Comparison of ENCODE assay signal across 8 cellular contexts in genomic region chr3:177615015-177615414, GRCh38.
DNase-seq lines count a peak whose midpoint lies in the region; ATAC-seq, FAIRE-seq and TF ChIP-seq lines count a peak whose summit lies in the region.

No MANE protein-coding gene starts in this region.

- TF ChIP-seq RAD21 in K562 (CRISPR knock-in tag; conservative IDR thresholded peaks at IDR 0.05 in 1 of 2, IDR thresholded peaks at IDR 0.05 in 1 of 2): 0 out of 4 replicates have a peak, but pooled peaks of 1 of the 2 experiments have one; percentile 16

- no peaks in the 10 kb centered on the region for H3K79me2 ChIP-seq in K562 (ENCODE audit: control insufficient read depth, insufficient read depth, low read length)

- H3K9me3 ChIP-seq in BLaER1 (peaks cover 36% of the 10 kb centered on the region), K562 (replicated peaks; ENCODE audit: control insufficient read depth, insufficient read depth, low read depth, low read length) (no peaks in the 10 kb centered on the region; the same call in 1 of the 2 replicates), lower lobe of right lung (no peaks in the 10 kb centered on the region), endodermal cell (ENCODE audit: control insufficient read depth, low read length) (peaks cover 6% of the 10 kb centered on the region)

- peak; percentile 95 for FAIRE-seq in K562 (lab: Jason Lieb, UNC)

- H4K20me1 ChIP-seq in BLaER1 (no peaks in the 10 kb centered on the region), K562 (replicated peaks; ENCODE audit: control insufficient read depth, insufficient read depth, low read length) (no peaks in the 10 kb centered on the region)

- no peak for TF ChIP-seq POLR2A in K562 (conservative IDR thresholded peaks at IDR 0.05)

- peak; percentile 55 for DNase-seq in NCI-H146 (lab: John Stamatoyannopoulos, UW)
- peak; percentile 26 to 89 (median 55) for DNase-seq in K562 (ENCODE audit: extremely low read depth in 1 of 4, low spot score in 3 of 4)
- DNase-seq in lower lobe of right lung: peak; percentile 69
- DNase-seq in activated naive CD4-positive, alpha-beta T cell (lab: John Stamatoyannopoulos, UW): no peak
- DNase-seq in ACHN: no peak
- no peak for DNase-seq in endodermal cell
- no peak for DNase-seq in activated T-cell treated with anti-CD3 and anti-CD28 coated beads, Interleukin-2, amount 50 U/mL, for 48 hours

- CTCF ChIA-PET in K562 (lab: Yijun Ruan, JAX; ENCODE audit: low intra/inter-chr PET ratio): no interaction called here

- H3K9me1 ChIP-seq in K562 (ENCODE audit: control insufficient read depth, insufficient read depth, low read length): no peaks in the 10 kb centered on the region

- in situ Hi-C loops in K562 (cut with MboI): no loop called here
- in situ Hi-C loops in ACHN (cut with HindIII; ENCODE audit: low pct_ligation_motif_present, low pct_unique_long_range_greater_than_20kb, low sequenced_read_pairs): no loop called here

- H3K36me3 Mint-ChIP-seq in endodermal cell (ENCODE audit: low read depth): no peaks in the 10 kb centered on the region

- peaks cover 20% of the 10 kb centered on the region for H3K4me1 Mint-ChIP-seq in endodermal cell

- no peak overlapping the region for H3K27ac ChIP-seq in BLaER1
- peak overlapping the region; percentile 58 for H3K27ac ChIP-seq in K562 (ENCODE audit: extremely low read depth, low read depth, low read length)
- no peak overlapping the region for H3K27ac ChIP-seq in lower lobe of right lung
- H3K27ac ChIP-seq in endodermal cell (ENCODE audit: low read depth, low read length): no peak overlapping the region

- ATAC-seq in K562: peak; percentile 91
- ATAC-seq in lower lobe of right lung: peak; percentile 86 to 87

- no peak overlapping the region for H3K9ac ChIP-seq in BLaER1
- no peak overlapping the region for H3K9ac ChIP-seq in K562 (ENCODE audit: insufficient read depth in 1 of 2, low read depth in 2 of 2, low read length in 2 of 2)
- no peak overlapping the region for H3K9ac ChIP-seq in endodermal cell (ENCODE audit: extremely low read depth, low read length, poor library complexity, severe bottlenecking)

- intact Hi-C loops in K562 (cut with micrococcal nuclease) (no loop called here), lower lobe of right lung (cut with DNase I) (no loop called here)

- H3K9me3 Mint-ChIP-seq in endodermal cell: no peaks in the 10 kb centered on the region

- H3K4me3 ChIP-seq in BLaER1: no peak overlapping the region
- no peak overlapping the region for H3K4me3 ChIP-seq in K562
- H3K4me3 ChIP-seq in lower lobe of right lung: no peak overlapping the region
- no peak overlapping the region for H3K4me3 ChIP-seq in endodermal cell (ENCODE audit: low read length)

- 0 out of 6 replicates have a peak, but pooled peaks of 1 of the 3 experiments have one; percentile 0 for TF ChIP-seq CTCF in K562 (IDR thresholded peaks at IDR 0.05 in 2 of 3, conservative IDR thresholded peaks at IDR 0.05 in 1 of 3; ENCODE audit: insufficient read depth in 2 of 3, low read depth in 1 of 3, low read length in 3 of 3)
- no peak for TF ChIP-seq CTCF in lower lobe of right lung (IDR thresholded peaks at IDR 0.05)
- no peak for TF ChIP-seq CTCF in endodermal cell (conservative IDR thresholded peaks at IDR 0.05)

- no peak overlapping the region for H3K4me3 Mint-ChIP-seq in endodermal cell

- WGBS in K562 (ENCODE audit: insufficient coverage, low coverage, missing lambda C conversion rate): 0% methylated on average over 2 of the region's 2 CpGs
- WGBS in endodermal cell (ENCODE audit: insufficient coverage in 1 of 2, insufficient read length in 1 of 2), 2 experiments: 84 to 100% methylated on average over 1 of the region's 2 CpGs

- H3K27me3 Mint-ChIP-seq in endodermal cell (ENCODE audit: insufficient read depth): no peaks in the 10 kb centered on the region

- H3K4me2 ChIP-seq in BLaER1: peak overlapping the region; percentile 27; the same call in 1 of the 2 replicates
- H3K4me2 ChIP-seq in K562 (ENCODE audit: insufficient read depth, low read length): peak overlapping the region; percentile 33

- POLR2A ChIA-PET in K562 (lab: Yijun Ruan, JAX): interaction anchor here (0.5 to 1.4 kb wide), 4 partner anchors 13 to 19 kb away, joined by 3 read pairs; no protein-coding TSS in a partner anchor

- no TSS peak for BruUV-seq in K562 (replicated peaks; lab: Mats Ljungman, UMichigan)

- peak; percentile 72 for TF ChIP-seq EP300 in K562 (IDR thresholded peaks at IDR 0.05; ENCODE audit: low read length)

- H3K27ac Mint-ChIP-seq in endodermal cell: no peak overlapping the region

- H2AFZ ChIP-seq in K562 (ENCODE audit: low read depth, low read length): peak overlapping the region; percentile 79

- no peaks in the 10 kb centered on the region for H3K27me3 ChIP-seq in BLaER1
- no peaks in the 10 kb centered on the region for H3K27me3 ChIP-seq in K562 (ENCODE audit: control insufficient read depth in 2 of 2, insufficient read depth in 2 of 2, low read length in 2 of 2)
- no peaks in the 10 kb centered on the region for H3K27me3 ChIP-seq in lower lobe of right lung (ENCODE audit: low read depth)
- no peaks in the 10 kb centered on the region for H3K27me3 ChIP-seq in endodermal cell (ENCODE audit: control insufficient read depth, insufficient read depth, low read length, poor library complexity, severe bottlenecking)

- H3K36me3 ChIP-seq in BLaER1 (no peaks in the 10 kb centered on the region), K562 (ENCODE audit: control insufficient read depth, insufficient read depth, low read length) (no peaks in the 10 kb centered on the region), lower lobe of right lung (no peaks in the 10 kb centered on the region), endodermal cell (ENCODE audit: control insufficient read depth, insufficient read depth, low read length) (no peaks in the 10 kb centered on the region)

- H3K4me1 ChIP-seq in BLaER1: peaks cover 7% of the 10 kb centered on the region; the same call in 1 of the 2 replicates
- peaks cover 3 to 16% of the 10 kb centered on the region in 2 experiments; a peak in 3 of 5 replicates for H3K4me1 ChIP-seq in K562 (replicated peaks in 1 of 2; ENCODE audit: control insufficient read depth in 2 of 2, insufficient read depth in 2 of 2, low read length in 2 of 2)
- peaks cover 45% of the 10 kb centered on the region for H3K4me1 ChIP-seq in lower lobe of right lung
- H3K4me1 ChIP-seq in endodermal cell (ENCODE audit: control insufficient read depth, insufficient read depth, low read length): peaks cover 6% of the 10 kb centered on the region

TF ChIP-seq in K562, 482 proteins besides CTCF, POLR2A, EP300 and RAD21 (continues in another document):
- TF ChIP-seq HBP1 (CRISPR knock-in tag; IDR thresholded peaks at IDR 0.05) (no peak), SMARCC2 (IDR thresholded peaks at IDR 0.05; ENCODE audit: low read depth) (0 out of 2 replicates have a peak, but pooled peaks have one; percentile 23), JUND (IDR thresholded peaks at IDR 0.05; ENCODE audit: borderline replicate concordance, low read depth, low read length) (peak; percentile 58), JUND (tag; IDR thresholded peaks at IDR 0.05; ENCODE audit: borderline replicate concordance, low read depth, low read length) (peak; percentile 48; the same call in 1 of the 3 replicates), SAFB2 (IDR thresholded peaks at IDR 0.05; ENCODE audit: borderline replicate concordance, low read depth, low read length, severe bottlenecking) (no peak), BDP1 (IDR thresholded peaks at IDR 0.05; ENCODE audit: insufficient read depth, insufficient read length) (no peak), MXI1 (IDR thresholded peaks at IDR 0.05; ENCODE audit: low read depth, low read length) (no peak), SRSF7 (optimal IDR thresholded peaks at IDR 0.05; ENCODE audit: low read depth, low read length) (no peak), EHMT2 (IDR thresholded peaks at IDR 0.05) (peak; percentile 70; the same call in 1 of the 2 replicates), KLF10 (CRISPR knock-in tag; IDR thresholded peaks at IDR 0.05) (no peak), ETV5 (CRISPR knock-in tag; IDR thresholded peaks at IDR 0.05; ENCODE audit: low read depth) (no peak), NFIX (CRISPR knock-in tag; IDR thresholded peaks at IDR 0.05; ENCODE audit: low read depth) (no peak), CREM (IDR thresholded peaks at IDR 0.05; ENCODE audit: low read depth) (0 out of 2 replicates have a peak, but pooled peaks have one; percentile 20), RBM17 (IDR thresholded peaks at IDR 0.05; ENCODE audit: borderline replicate concordance, low read depth, low read length) (no peak)
- TF ChIP-seq, protein P1, sequence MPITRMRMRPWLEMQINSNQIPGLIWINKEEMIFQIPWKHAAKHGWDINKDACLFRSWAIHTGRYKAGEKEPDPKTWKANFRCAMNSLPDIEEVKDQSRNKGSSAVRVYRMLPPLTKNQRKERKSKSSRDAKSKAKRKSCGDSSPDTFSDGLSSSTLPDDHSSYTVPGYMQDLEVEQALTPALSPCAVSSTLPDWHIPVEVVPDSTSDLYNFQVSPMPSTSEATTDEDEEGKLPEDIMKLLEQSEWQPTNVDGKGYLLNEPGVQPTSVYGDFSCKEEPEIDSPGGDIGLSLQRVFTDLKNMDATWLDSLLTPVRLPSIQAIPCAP (CRISPR knock-in tag; IDR thresholded peaks at IDR 0.05; ENCODE audit: borderline replicate concordance): no peak
- TF ChIP-seq, protein P2, sequence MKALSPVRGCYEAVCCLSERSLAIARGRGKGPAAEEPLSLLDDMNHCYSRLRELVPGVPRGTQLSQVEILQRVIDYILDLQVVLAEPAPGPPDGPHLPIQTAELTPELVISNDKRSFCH (CRISPR knock-in tag; IDR thresholded peaks at IDR 0.05): no peak
- TF ChIP-seq, protein P2 (tag; IDR thresholded peaks at IDR 0.05): no peak

Comparison
In these comparisons a context has a peak if more than half of its experiments do, and no peak if none do; other contexts are left out.
1. DNase-seq: peak in NCI-H146 (single experiment), K562 (4 of 4) and lower lobe of right lung (single experiment); none in activated naive CD4-positive, alpha-beta T cell (0 of 4), ACHN (single experiment), endodermal cell (single experiment) and activated T-cell treated with anti-CD3 and anti-CD28 coated beads, Interleukin-2, amount 50 U/mL, for 48 hours (0 of 2).